ENCODE assay signal across 8 cellular contexts in the genomic region with DNA sequence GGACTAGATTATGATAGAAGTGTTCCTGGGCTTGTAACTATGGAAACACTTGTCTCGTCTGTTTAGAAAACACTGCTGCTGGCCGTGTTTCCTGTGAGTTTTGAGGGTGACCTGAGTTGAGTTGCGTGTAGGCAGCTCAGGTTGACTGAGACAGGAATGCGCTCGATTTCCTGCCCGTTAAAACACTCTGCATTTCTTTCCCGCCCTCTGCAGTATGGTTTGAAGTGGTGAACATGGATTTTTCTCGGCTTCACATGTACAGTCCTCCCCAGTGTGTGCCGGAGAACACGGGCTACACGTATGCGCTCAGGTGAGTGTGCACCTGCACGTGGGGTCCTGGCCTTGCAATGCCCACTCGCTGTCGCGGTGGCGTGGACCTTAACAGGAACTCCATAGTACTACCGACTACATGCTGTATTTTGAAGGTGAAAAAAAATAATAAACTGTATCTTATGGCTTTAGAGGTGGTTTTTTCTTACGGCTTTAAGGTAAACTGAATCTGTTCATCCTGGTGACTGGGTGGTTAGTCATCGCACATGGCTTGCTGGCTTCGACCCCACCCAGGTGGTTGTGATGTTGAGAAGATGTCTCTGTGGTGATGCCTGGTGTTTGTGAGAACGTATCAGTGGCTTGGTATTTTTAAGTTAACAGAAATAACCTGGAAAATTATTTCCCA. TPM values are rescaled to one million over a fixed set of nuclear protein-coding genes. Genes with fewer than 3 reads are reported as not detected.
DNase-seq lines count a peak whose midpoint lies in the region; ATAC-seq and TF ChIP-seq lines count a peak whose summit lies in the region.

TSS of gene SUN1 (plus strand) at position 185 of the 676 bp plus-strand sequence. CDS start at position 234, 49 bp downstream.

- H3K27me3 ChIP-seq in mammary epithelial cell (ENCODE audit: insufficient read depth, low read length) (no peaks in the 10 kb centered on the region), left lung (no peaks in the 10 kb centered on the region)

- H3K4me2 ChIP-seq in mammary epithelial cell (ENCODE audit: insufficient read depth, low read depth, low read length) = peak within 1 kb of the TSS; percentile 83

- dilution Hi-C loops in mammary epithelial cell (cut with HindIII; ENCODE audit: low sequenced_read_pairs) = loop anchor here (10.0 kb wide), 2 partner anchors 58 to 338 kb away; no protein-coding TSS in a partner anchor

- intact Hi-C loops in mammary epithelial cell (cut with micrococcal nuclease) = loop anchor here (1.0 to 5.0 kb wide), 4 partner anchors 15 to 295 kb away; no protein-coding TSS in a partner anchor
- intact Hi-C loops in left lung (cut with DNase I) = no loop called here

- peak within 1 kb of the TSS; percentile 24 to 41 (median 36) for H3K4me3 ChIP-seq in mammary epithelial cell (replicated peaks in 1 of 3; ENCODE audit: insufficient read depth in 1 of 3, low read depth in 2 of 3, low read length in 3 of 3)
- no peak within 1 kb of the TSS for H3K4me3 ChIP-seq in left lung

- ATAC-seq in GM18505 (IDR thresholded peaks at IDR 0.05; ENCODE audit: unreplicated experiment) (peak; percentile 39), HG03064 (IDR thresholded peaks at IDR 0.05; ENCODE audit: low read depth, unreplicated experiment) (peak; percentile 29), left lung (peak; percentile 81)

- H3K27ac ChIP-seq in mammary epithelial cell (ENCODE audit: insufficient read depth, low read depth, low read length) (peak within 1 kb of the TSS; percentile 100), left lung (peak within 1 kb of the TSS; percentile 90 to 94)

- H3K79me2 ChIP-seq in mammary epithelial cell (ENCODE audit: insufficient read depth, low read length) = peaks cover 79% of the 10 kb centered on the region

- H3K36me3 ChIP-seq in mammary epithelial cell (ENCODE audit: insufficient read depth, low read length) (no peaks in the 10 kb centered on the region), left lung (peaks cover 0 to 8% of the 10 kb centered on the region in 2 donors)

- in situ Hi-C loops in mammary epithelial cell (cut with MboI; ENCODE audit: low sequenced_read_pairs in 2 of 2) = no loop called here

- H3K4me1 ChIP-seq in mammary epithelial cell (ENCODE audit: insufficient read depth, low read length) = peaks cover 54% of the 10 kb centered on the region
- H3K4me1 ChIP-seq in left lung = peaks cover 12 to 50% of the 10 kb centered on the region in 2 donors

- DNase-seq in T-helper 22 cell (ENCODE audit: low read depth) (peak; percentile 40), mammary epithelial cell (peak; percentile 96), left lung (peak; percentile 59 to 62), NCI-H1417 treated with DMSO at 0.1 percent for 48 hours (lab: John Stamatoyannopoulos, UW) (no peak), SKM-1 treated with dmso at 0.1 percent for 144 hours (lab: John Stamatoyannopoulos, UW; ENCODE audit: unreplicated experiment) (no peak)
- DNase-seq in stimulated activated CD4-positive, alpha-beta T cell treated with anti-CD3 and anti-CD28 coated beads, TNF-alpha, amount 100 ng/mL, for 24 hours (ENCODE audit: low read depth in 3 of 3) = peak; percentile 52 to 65 (median 53)

- H3K9me3 ChIP-seq in mammary epithelial cell (replicated peaks; ENCODE audit: insufficient read depth, low read length) (no peaks in the 10 kb centered on the region), left lung (no peaks in the 10 kb centered on the region)

- peak; percentile 10 for TF ChIP-seq POLR2A in GM18505 (IDR thresholded peaks at IDR 0.05; ENCODE audit: borderline replicate concordance, extremely low read depth, insufficient read depth, insufficient read length)

- no peak within 1 kb of the TSS for H2AFZ ChIP-seq in mammary epithelial cell (ENCODE audit: low read depth, low read length)

- peak in 1 of 2 donors; percentile 18 for TF ChIP-seq CTCF in mammary epithelial cell (conservative IDR thresholded peaks at IDR 0.05 in 1 of 2, IDR thresholded peaks at IDR 0.05 in 1 of 2; ENCODE audit: extremely low read depth in 1 of 2, insufficient read depth in 1 of 2, low read depth in 1 of 2, low read length in 2 of 2)
- TF ChIP-seq CTCF in left lung (IDR thresholded peaks at IDR 0.05) = no peak

- no TSS peak for BruUV-seq in mammary epithelial cell (replicated peaks; lab: Mats Ljungman, UMichigan)

- H4K20me1 ChIP-seq in mammary epithelial cell (ENCODE audit: insufficient read depth, low read length) = no peaks in the 10 kb centered on the region

- peak within 1 kb of the TSS; percentile 99 for H3K9ac ChIP-seq in mammary epithelial cell (ENCODE audit: insufficient read depth, low read length)

- CTCF ChIA-PET in mammary epithelial cell (lab: Charles Lee; ENCODE audit: low non-redundant PET) = no interaction called here

- 9% methylated on average over 21 of the region's 22 CpGs for WGBS in mammary epithelial cell (ENCODE audit: low coverage, missing lambda C conversion rate)

RNA-seq across cellular contexts. Expression of gene SUN1, which starts in this region (rescaled TPM):
- total RNA-seq in mammary epithelial cell (100 to 1,000 TPM; 135 to 191 TPM), left lung (100 to 1,000 TPM; 101 to 109 TPM)
- 176 TPM for polyA plus RNA-seq in mammary epithelial cell
- 160 TPM for polyA minus RNA-seq in mammary epithelial cell

Comparison
In these comparisons a context has a peak if more than half of its experiments do, and no peak if none do; other contexts are left out.
1. ATAC-seq: peak in every context shown above with its lines; median percentile 81 in left lung; 39 in GM18505; 29 in HG03064.
2. DNase-seq: peak in T-helper 22 cell (single experiment), mammary epithelial cell (single experiment), left lung (2 of 2) and stimulated activated CD4-positive, alpha-beta T cell treated with anti-CD3 and anti-CD28 coated beads, TNF-alpha, amount 100 ng/mL, for 24 hours (3 of 3); none in NCI-H1417 treated with DMSO at 0.1 percent for 48 hours (single experiment) and SKM-1 treated with dmso at 0.1 percent for 144 hours (single experiment).
3. H3K4me3 ChIP-seq: peak in mammary epithelial cell (3 of 3); none in left lung (0 of 2).